6 cellular contexts compared by ENCODE assay signal in the genomic region with DNA sequence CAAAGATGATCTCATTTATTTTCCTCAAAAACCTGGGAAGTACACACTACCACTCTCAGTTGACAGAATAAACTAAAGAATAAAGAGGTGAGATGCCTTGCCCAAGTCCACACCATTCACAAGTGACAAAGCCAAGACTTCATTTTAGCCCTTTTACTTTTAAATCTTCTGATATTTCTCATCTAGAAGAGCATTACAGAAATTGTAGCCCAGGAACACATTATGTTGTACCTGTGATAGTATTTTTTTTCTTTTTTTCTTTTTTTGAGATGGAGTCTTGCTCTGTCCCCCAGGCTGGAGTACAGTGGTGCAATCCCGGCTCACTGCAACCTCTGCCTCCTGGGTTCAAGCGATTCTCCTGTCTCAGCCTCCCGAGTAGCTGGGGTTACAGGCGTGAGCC.
A peak's percentile ranks its signal among the peaks of the same experiment; 100 is the strongest.
DNase-seq lines count a peak whose midpoint lies in the region; ATAC-seq, FAIRE-seq and TF ChIP-seq lines count a peak whose summit lies in the region.
"Not testable (repeated sequence)": the region's sequence is repeated elsewhere in the genome, so short reads cannot be mapped to it uniquely, and the experiment has no call there.

No MANE protein-coding gene starts in this region.

- H3K27me3 Mint-ChIP-seq in GM23338 (ENCODE audit: insufficient read depth, low read depth, poor library complexity), result not testable (repeated sequence)

- H3K9me3 ChIP-seq in BLaER1; HEK293 (ENCODE audit: control insufficient read depth, insufficient read depth, low read depth, low read length); K562 (replicated peaks; ENCODE audit: control insufficient read depth, insufficient read depth, low read depth, low read length); hepatocyte (ENCODE audit: low read depth): not testable (repeated sequence)
- peaks cover 0 to 11% (median 0%) of the 10 kb centered on the region in 11 experiments; a peak in 5 of 22 replicates for H3K9me3 ChIP-seq in BLaER1 treated with 17β-estradiol and CSF1 and Interleukin-3, amounts not matched to agents 10 nM and 100 nM (replicated peaks in 1 of 11)

- intact Hi-C loops in K562 (cut with micrococcal nuclease), result not testable (repeated sequence)

- not testable (repeated sequence) for H3K9me1 ChIP-seq in K562 (ENCODE audit: control insufficient read depth, insufficient read depth, low read length)

- peaks cover 20% of the 10 kb centered on the region; the same call in 1 of the 2 replicates for H3K9me2 ChIP-seq in GM23338 (ENCODE audit: insufficient read depth)
- not testable (repeated sequence) for H3K9me2 ChIP-seq in hepatocyte (replicated peaks; ENCODE audit: insufficient read depth)

- in situ Hi-C loops in K562 (cut with MboI), result not testable (repeated sequence)

- H3K4me3 ChIP-seq in BLaER1; BLaER1 treated with 17β-estradiol and CSF1 and Interleukin-3, amounts not matched to agents 10 nM and 100 nM; GM23338; HEK293 (ENCODE audit: low read depth, low read length); K562; hepatocyte: not testable (repeated sequence)

- H3K4me1 ChIP-seq in BLaER1, result peaks cover 25% of the 10 kb centered on the region
- H3K4me1 ChIP-seq in BLaER1 treated with 17β-estradiol and CSF1 and Interleukin-3, amounts not matched to agents 10 nM and 100 nM, result peaks cover 0 to 30% (median 20%) of the 10 kb centered on the region in 10 experiments; a peak in 14 of 20 replicates
- H3K4me1 ChIP-seq in GM23338 (ENCODE audit: insufficient read depth); HEK293 (ENCODE audit: control insufficient read depth, insufficient read depth, low read length); K562 (replicated peaks in 1 of 2; ENCODE audit: control insufficient read depth in 2 of 2, insufficient read depth in 2 of 2, low read length in 2 of 2); hepatocyte (ENCODE audit: insufficient read depth): not testable (repeated sequence)

- H3K27ac Mint-ChIP-seq in GM23338, result not testable (repeated sequence)

- not testable (repeated sequence) for H3F3A ChIP-seq in GM23338 (replicated peaks; ENCODE audit: low read depth)

- not testable (repeated sequence) for FAIRE-seq in K562 (lab: Jason Lieb, UNC)

- DNase-seq in GM23338 (ENCODE audit: low spot score); K562 (ENCODE audit: extremely low read depth in 1 of 4, low spot score in 3 of 4); hepatocyte (ENCODE audit: low spot score): not testable (repeated sequence)

- POLR2A ChIA-PET in HEK293 (lab: Yijun Ruan, JAX); K562 (lab: Yijun Ruan, JAX): not testable (repeated sequence)

- not testable (repeated sequence) for TF ChIP-seq RAD21 in K562 (CRISPR knock-in tag; conservative IDR thresholded peaks at IDR 0.05 in 1 of 2, IDR thresholded peaks at IDR 0.05 in 1 of 2)

- TF ChIP-seq CTCF in GM23338 (conservative IDR thresholded peaks at IDR 0.05; ENCODE audit: low read depth in 2 of 2); HEK293 (tag by site-specific recombination; IDR thresholded peaks at IDR 0.05); K562 (IDR thresholded peaks at IDR 0.05 in 2 of 3, conservative IDR thresholded peaks at IDR 0.05 in 1 of 3; ENCODE audit: insufficient read depth in 2 of 3, low read depth in 1 of 3, low read length in 3 of 3); hepatocyte (IDR thresholded peaks at IDR 0.05; ENCODE audit: poor library complexity): not testable (repeated sequence)

- not testable (repeated sequence) for H3K27me3 ChIP-seq in BLaER1; BLaER1 treated with 17β-estradiol and CSF1 and Interleukin-3, amounts not matched to agents 10 nM and 100 nM; GM23338 (ENCODE audit: insufficient read depth); K562 (ENCODE audit: control insufficient read depth in 2 of 2, insufficient read depth in 2 of 2, low read length in 2 of 2); hepatocyte

- BruUV-seq in K562 (replicated peaks; lab: Mats Ljungman, UMichigan), result not testable (repeated sequence)

- not testable (repeated sequence) for TF ChIP-seq EP300 in K562 (IDR thresholded peaks at IDR 0.05; ENCODE audit: low read length)

- H3K9ac ChIP-seq in BLaER1; BLaER1 treated with 17β-estradiol and CSF1 and Interleukin-3, amounts not matched to agents 10 nM and 100 nM; K562 (ENCODE audit: insufficient read depth in 1 of 2, low read depth in 2 of 2, low read length in 2 of 2): not testable (repeated sequence)

- not testable (repeated sequence) for TF ChIP-seq POLR2A in K562 (conservative IDR thresholded peaks at IDR 0.05)

- H3K4me2 ChIP-seq in BLaER1, result peak overlapping the region; percentile 50
- H3K4me2 ChIP-seq in BLaER1 treated with 17β-estradiol and CSF1 and Interleukin-3, amounts not matched to agents 10 nM and 100 nM, result peak overlapping the region in 8 of 11 experiments; percentile 3 to 74 (median 62); a peak in 13 of 22 replicates
- not testable (repeated sequence) for H3K4me2 ChIP-seq in GM23338; K562 (ENCODE audit: insufficient read depth, low read length); hepatocyte

- H3K36me3 Mint-ChIP-seq in GM23338 (ENCODE audit: low read depth), result not testable (repeated sequence)

- not testable (repeated sequence) for H3K36me3 ChIP-seq in BLaER1; BLaER1 treated with 17β-estradiol and CSF1 and Interleukin-3, amounts not matched to agents 10 nM and 100 nM; GM23338 (ENCODE audit: insufficient read depth); HEK293 (ENCODE audit: control insufficient read depth in 2 of 2, insufficient read depth in 1 of 2, low read length in 2 of 2); K562 (ENCODE audit: control insufficient read depth, insufficient read depth, low read length); hepatocyte (replicated peaks; ENCODE audit: insufficient read depth, low read depth)

- 0 out of 2 replicates have a peak overlapping the region, but pooled peaks have one; percentile 4 for H2AFZ ChIP-seq in GM23338
- H2AFZ ChIP-seq in K562 (ENCODE audit: low read depth, low read length); hepatocyte: not testable (repeated sequence)

- H3K79me2 ChIP-seq in GM23338 (replicated peaks; ENCODE audit: insufficient read depth); K562 (ENCODE audit: control insufficient read depth, insufficient read depth, low read length); hepatocyte: not testable (repeated sequence)

- H3K27ac ChIP-seq in BLaER1; BLaER1 treated with 17β-estradiol and CSF1 and Interleukin-3, amounts not matched to agents 10 nM and 100 nM; GM23338 (ENCODE audit: low read depth); HEK293 (ENCODE audit: extremely low read depth, low read depth, low read length); K562 (ENCODE audit: extremely low read depth, low read depth, low read length): not testable (repeated sequence)
- H3K27ac ChIP-seq in hepatocyte, result peak overlapping the region; percentile 81

- not testable (repeated sequence) for H3K4me1 Mint-ChIP-seq in GM23338

- not testable (repeated sequence) for ATAC-seq in GM23338, K562

- not testable (repeated sequence) for H3K9me3 Mint-ChIP-seq in GM23338

- CTCF ChIA-PET in HEK293 (lab: Yijun Ruan, JAX); K562 (lab: Yijun Ruan, JAX; ENCODE audit: low intra/inter-chr PET ratio): not testable (repeated sequence)

- H4K20me1 ChIP-seq in BLaER1; BLaER1 treated with 17β-estradiol and CSF1 and Interleukin-3, amounts not matched to agents 10 nM and 100 nM; GM23338 (replicated peaks; ENCODE audit: insufficient read depth); K562 (replicated peaks; ENCODE audit: control insufficient read depth, insufficient read depth, low read length); hepatocyte (ENCODE audit: insufficient read depth, poor library complexity, severe bottlenecking): not testable (repeated sequence)

- WGBS in K562 (ENCODE audit: insufficient coverage, low coverage, missing lambda C conversion rate), result 5% methylated on average over 4 of the region's 4 CpGs
- WGBS in hepatocyte (ENCODE audit: low lambda C conversion rate, missing lambda C conversion rate), result 96% methylated on average over 4 of the region's 4 CpGs

- H3K4me3 Mint-ChIP-seq in GM23338, result not testable (repeated sequence)
